In the genomic region with DNA sequence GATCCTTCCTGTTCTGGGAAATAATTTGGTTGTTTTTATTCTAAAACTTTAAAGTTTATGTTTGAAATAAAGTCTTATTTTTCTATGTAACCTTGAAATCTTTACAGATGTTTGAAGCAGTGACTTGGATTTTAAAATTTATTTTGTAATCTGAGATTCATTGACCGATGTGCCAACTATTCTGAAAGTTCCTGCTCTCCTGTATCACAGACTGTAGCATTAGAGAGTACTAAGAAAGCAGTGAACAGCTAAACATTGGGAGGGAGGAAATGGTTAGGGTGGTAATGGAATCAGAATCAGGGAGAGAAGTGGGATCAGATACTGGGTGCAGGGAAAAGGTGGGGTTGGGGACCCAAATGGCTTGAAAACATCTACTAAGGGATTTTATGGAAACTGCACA, we compare ENCODE assay signal across 17 cellular contexts.
A peak's percentile ranks its signal among the peaks of the same experiment; 100 is the strongest.
DNase-seq lines count a peak whose midpoint lies in the region; ATAC-seq and TF ChIP-seq lines count a peak whose summit lies in the region.
"Had no signal": no experiment of that assay in that cellular context is flagged by ENCODE, and none has a peak within 500 bp of the region (broad histone marks: within the 10 kb centered on the region; RNA-seq: fewer than 3 reads in every experiment).

No MANE protein-coding gene starts in this region.

- H3K79me2 ChIP-seq in PC-3 (ENCODE audit: low read length) = no peaks in the 10 kb centered on the region
- H3K79me2 ChIP-seq in MM.1S (ENCODE audit: low read length) = no peaks in the 10 kb centered on the region

- POLR2A ChIA-PET in activated CD4-positive, alpha-beta T cell treated with anti-CD3 and anti-CD28 coated beads for 36 hours (lab: Charles Lee) = no interaction called here
- POLR2A ChIA-PET in PC-3 (lab: Charles Lee; ENCODE audit: unreplicated experiment) = no interaction called here

- H3K27me3 Mint-ChIP-seq in activated CD4-positive, alpha-beta T cell treated with anti-CD3 and anti-CD28 coated beads for 36 hours = no peaks in the 10 kb centered on the region

- H3K36me3 Mint-ChIP-seq in activated CD4-positive, alpha-beta T cell treated with anti-CD3 and anti-CD28 coated beads for 36 hours (ENCODE audit: low read depth) = peaks cover 10% of the 10 kb centered on the region

- CTCF ChIA-PET in activated CD4-positive, alpha-beta T cell treated with anti-CD3 and anti-CD28 coated beads for 36 hours (lab: Charles Lee) = interaction anchor here (0.6 to 0.8 kb wide), 3 partner anchors 27 to 1492 kb away, joined by 3 to 4 read pairs (median 3); no protein-coding TSS in a partner anchor
- CTCF ChIA-PET in PC-3 (lab: Charles Lee) = no interaction called here

- intact Hi-C loops in activated CD4-positive, alpha-beta T cell treated with anti-CD3 and anti-CD28 coated beads for 36 hours (cut with DNase I, micrococcal nuclease) = loop anchor here (1.0 to 5.0 kb wide), 3 partner anchors 15 to 36 kb away; no protein-coding TSS in a partner anchor
- intact Hi-C loops in PC-3 (cut with micrococcal nuclease) (no loop called here), sciatic nerve (cut with DNase I) (no loop called here)

- no peaks in the 10 kb centered on the region for H3K9me3 ChIP-seq in PC-3 (ENCODE audit: low read length)
- no peaks in the 10 kb centered on the region for H3K9me3 ChIP-seq in endocrine pancreas (ENCODE audit: control insufficient read depth, low read length)
- H3K9me3 ChIP-seq in MM.1S (replicated peaks; ENCODE audit: insufficient read depth, low read length) = no peaks in the 10 kb centered on the region

- no peaks in the 10 kb centered on the region for H3F3A ChIP-seq in PC-3 (ENCODE audit: low read length, unreplicated experiment)
- H3F3A ChIP-seq in MM.1S (ENCODE audit: insufficient read depth, low read length) = 0 out of 2 replicates have a peak, but pooled peaks cover 5% of the 10 kb centered on the region

- no peaks in the 10 kb centered on the region for H3K36me3 ChIP-seq in PC-3 (ENCODE audit: low read depth, low read length)
- no peaks in the 10 kb centered on the region for H3K36me3 ChIP-seq in endocrine pancreas (ENCODE audit: control insufficient read depth, insufficient read depth, low read length)
- H3K36me3 ChIP-seq in MM.1S (replicated peaks; ENCODE audit: insufficient read depth, low read length) = no peaks in the 10 kb centered on the region

- no peak for ATAC-seq in activated CD4-positive, alpha-beta T cell treated with anti-CD3 and anti-CD28 coated beads for 36 hours
- ATAC-seq in PC-3 (peak; percentile 40; the same call in 1 of the 2 replicates), sciatic nerve (peak; percentile 70)
- ATAC-seq: WTC11 had no signal

- H3K9ac ChIP-seq in PC-3 (ENCODE audit: low read length) = no peak overlapping the region
- no peak overlapping the region for H3K9ac ChIP-seq in endocrine pancreas (ENCODE audit: control insufficient read depth, insufficient read depth, low read length)
- H3K9ac ChIP-seq in MM.1S (ENCODE audit: low read length) = no peak overlapping the region

- H2AFZ ChIP-seq in PC-3 (ENCODE audit: low read length) (no peak overlapping the region), MM.1S (ENCODE audit: low read length) (no peak overlapping the region)

- no peaks in the 10 kb centered on the region for H3K27me3 ChIP-seq in PC-3 (ENCODE audit: low read length)
- no peaks in the 10 kb centered on the region for H3K27me3 ChIP-seq in endocrine pancreas (ENCODE audit: control insufficient read depth, insufficient read depth, low read length)
- no peaks in the 10 kb centered on the region for H3K27me3 ChIP-seq in MM.1S (replicated peaks; ENCODE audit: insufficient read depth, low read length)

- TF ChIP-seq CTCF in PC-3 (conservative IDR thresholded peaks at IDR 0.05; ENCODE audit: low read depth, low read length) (no peak), MM.1S (IDR thresholded peaks at IDR 0.05; ENCODE audit: low read length) (no peak)

- no peak overlapping the region for H3K4me2 ChIP-seq in PC-3 (ENCODE audit: low read length)
- no peak overlapping the region for H3K4me2 ChIP-seq in MM.1S (ENCODE audit: low read depth, low read length)

- H3K4me1 Mint-ChIP-seq in activated CD4-positive, alpha-beta T cell treated with anti-CD3 and anti-CD28 coated beads for 36 hours = peaks cover 47% of the 10 kb centered on the region

- peak overlapping the region; percentile 12 for H3K4me3 Mint-ChIP-seq in activated CD4-positive, alpha-beta T cell treated with anti-CD3 and anti-CD28 coated beads for 36 hours
- H3K4me3 Mint-ChIP-seq: WTC11 had no signal

- H3K4me3 ChIP-seq in PC-3 (ENCODE audit: low read length) (no peak overlapping the region), endocrine pancreas (ENCODE audit: control insufficient read depth, insufficient read depth, low read length) (peak overlapping the region; percentile 95), MM.1S (ENCODE audit: low read length) (no peak overlapping the region)
- H3K4me3 ChIP-seq: lung had no signal

- H3K9me2 ChIP-seq in PC-3 (replicated peaks; ENCODE audit: low read length) (no peaks in the 10 kb centered on the region), MM.1S (replicated peaks; ENCODE audit: insufficient read depth, low read length) (no peaks in the 10 kb centered on the region)

- H3K4me1 ChIP-seq in PC-3 (ENCODE audit: insufficient read depth, low read length) (peaks cover 11% of the 10 kb centered on the region), endocrine pancreas (ENCODE audit: control insufficient read depth, insufficient read depth, low read length) (peaks cover 14% of the 10 kb centered on the region), MM.1S (ENCODE audit: low read length) (peaks cover 10% of the 10 kb centered on the region)

- H4K20me1 ChIP-seq in PC-3 (ENCODE audit: low read length) (no peaks in the 10 kb centered on the region), MM.1S (ENCODE audit: insufficient read depth, low read length) (no peaks in the 10 kb centered on the region)

- BruUV-seq in PC-3 (replicated peaks; lab: Mats Ljungman, UMichigan) = no TSS peak

- H3K9me3 Mint-ChIP-seq in activated CD4-positive, alpha-beta T cell treated with anti-CD3 and anti-CD28 coated beads for 36 hours (ENCODE audit: low read depth) = peaks cover 25% of the 10 kb centered on the region

- H3K27ac ChIP-seq in PC-3 (ENCODE audit: low read length) (no peak overlapping the region), MM.1S (ENCODE audit: low read length) (no peak overlapping the region)

- no peak for DNase-seq in activated CD4-positive, alpha-beta T cell treated with anti-CD3 and anti-CD28 coated beads for 36 hours
- DNase-seq in activated CD4-positive, alpha-beta T cell treated with anti-CD3 and anti-CD28 coated beads, Interleukin-2, amount 50 U/mL, for 1 hour = no peak
- DNase-seq in PC-3 (no peak), sciatic nerve (ENCODE audit: low spot score) (no peak), dedifferentiated amniotic fluid mesenchymal stem cell (ENCODE audit: extremely low spot score) (no peak), MM.1S (no peak), EL (no peak)
- DNase-seq: GDM1; hippocampal formation; kidney; NCI-H1417; NCI-H526 treated with DMSO at 0.1 percent for 48 hours; SHP77; stimulated activated CD4-positive, alpha-beta T cell treated with anti-CD3 and anti-CD28 coated beads, Interleukin-2, amount 100 ng/mL, for 24 hours had no signal

- peak overlapping the region; percentile 34 for H3K27ac Mint-ChIP-seq in activated CD4-positive, alpha-beta T cell treated with anti-CD3 and anti-CD28 coated beads for 36 hours
- H3K27ac Mint-ChIP-seq: WTC11 had no signal

Comparison
In these comparisons a context has a peak if more than half of its experiments do, and no peak if none do; other contexts are left out.
1. intact Hi-C loops: an anchor here in activated CD4-positive, alpha-beta T cell treated with anti-CD3 and anti-CD28 coated beads for 36 hours (1.0 to 5.0 kb wide); none called in PC-3 and sciatic nerve.